10 cellular contexts compared by ENCODE assay signal in genomic region chr3:105824129-105824528, GRCh38. TPM values are rescaled to one million over a fixed set of nuclear protein-coding genes. Genes with fewer than 3 reads are reported as not detected.
DNase-seq lines count a peak whose midpoint lies in the region; ATAC-seq, FAIRE-seq and TF ChIP-seq lines count a peak whose summit lies in the region.
"Had no signal": no experiment of that assay in that cellular context is flagged by ENCODE, and none has a peak within 500 bp of the region (broad histone marks: within the 10 kb centered on the region; RNA-seq: fewer than 3 reads in every experiment).

No MANE protein-coding gene starts in this region.

- POLR2A ChIA-PET in PC-9 (lab: Charles Lee; ENCODE audit: unreplicated experiment): interaction anchor here (0.5 kb wide), 1 partner anchor 20 kb away, joined by 7 read pairs; no protein-coding TSS in a partner anchor

- FAIRE-seq in GM12891 (lab: Jason Lieb, UNC): peak; percentile 78

- H3K36me3 ChIP-seq in PC-9 (ENCODE audit: low read depth) (0 out of 2 replicates have a peak, but pooled peaks cover 5% of the 10 kb centered on the region), psoas muscle (ENCODE audit: insufficient read depth in 1 of 2, low read depth in 1 of 2) (no peaks in the 10 kb centered on the region)

- no peaks in the 10 kb centered on the region for H4K20me1 ChIP-seq in PC-9 (ENCODE audit: insufficient read depth)

- CTCF ChIA-PET in PC-9 (lab: Charles Lee): no interaction called here

- BruUV-seq in PC-9 (replicated peaks; lab: Mats Ljungman, UMichigan): no TSS peak

- H3K9me2 ChIP-seq in PC-9 (ENCODE audit: insufficient read depth): no peaks in the 10 kb centered on the region

- peak overlapping the region; percentile 2; the same call in 1 of the 2 replicates for H3K4me2 ChIP-seq in PC-9

- H3K27me3 ChIP-seq in PC-9 (ENCODE audit: insufficient read depth, low read depth) (no peaks in the 10 kb centered on the region), psoas muscle (ENCODE audit: insufficient read depth in 3 of 3, low read length in 2 of 3) (no peaks in the 10 kb centered on the region)

- H3K27ac ChIP-seq in PC-9 (0 out of 2 replicates have a peak overlapping the region, but pooled peaks have one; percentile 9), psoas muscle (peak overlapping the region; percentile 59)

- intact Hi-C loops in PC-9 (cut with micrococcal nuclease; ENCODE audit: unreplicated experiment): no loop called here
- intact Hi-C loops in psoas muscle (cut with DNase I): no loop called here

- H3K4me3 ChIP-seq in PC-9: no peak overlapping the region
- no peak overlapping the region for H3K4me3 ChIP-seq in psoas muscle

- no peak for ATAC-seq in effector memory CD8-positive, alpha-beta T cell (replicated peaks)
- ATAC-seq in psoas muscle (no peak), GM18502 (IDR thresholded peaks at IDR 0.05; ENCODE audit: poor library complexity, unreplicated experiment) (no peak), HG02588 (IDR thresholded peaks at IDR 0.05; ENCODE audit: unreplicated experiment) (no peak), HG03159 (IDR thresholded peaks at IDR 0.05; ENCODE audit: unreplicated experiment) (no peak)

- peak overlapping the region; percentile 70 to 87 for H3K27ac Mint-ChIP-seq in effector memory CD8-positive, alpha-beta T cell

- WGBS in psoas muscle, 3 donors: 94 to 99% (median 94%) methylated on average over 2 of the region's 2 CpGs

- no peaks in the 10 kb centered on the region for H3K9me3 Mint-ChIP-seq in effector memory CD8-positive, alpha-beta T cell

- no peaks in the 10 kb centered on the region for H3K27me3 Mint-ChIP-seq in effector memory CD8-positive, alpha-beta T cell

- H3K36me3 Mint-ChIP-seq in effector memory CD8-positive, alpha-beta T cell (ENCODE audit: insufficient read depth): peaks cover 29% of the 10 kb centered on the region

- H3K4me1 ChIP-seq in PC-9 (replicated peaks; ENCODE audit: insufficient read depth) (peaks cover 16% of the 10 kb centered on the region), psoas muscle (peaks cover 55% of the 10 kb centered on the region)

- no peak for TF ChIP-seq CTCF in PC-9 (conservative IDR thresholded peaks at IDR 0.05)
- TF ChIP-seq CTCF in psoas muscle (IDR thresholded peaks at IDR 0.05): no peak

- no peak for DNase-seq in GM12891 (ENCODE audit: insufficient read length, low spot score)
- no peak for DNase-seq in PC-9
- no peak for DNase-seq in effector memory CD8-positive, alpha-beta T cell
- DNase-seq in psoas muscle: no peak
- DNase-seq in HT-29 (ENCODE audit: low spot score): no peak
- DNase-seq: KBM-7, SHP77 had no signal

- H3K9me3 ChIP-seq in PC-9 (ENCODE audit: insufficient read depth, low read depth) (no peaks in the 10 kb centered on the region; the same call in 1 of the 2 replicates), psoas muscle (no peaks in the 10 kb centered on the region)

- peaks cover 8% of the 10 kb centered on the region; the same call in 1 of the 2 replicates for H3F3A ChIP-seq in PC-9 (ENCODE audit: insufficient read depth, low read depth)

- peaks cover 51 to 74% of the 10 kb centered on the region in 2 donors for H3K4me1 Mint-ChIP-seq in effector memory CD8-positive, alpha-beta T cell (ENCODE audit: low read depth in 2 of 2)

- H3K4me3 Mint-ChIP-seq in effector memory CD8-positive, alpha-beta T cell: peak overlapping the region in 1 of 2 donors; percentile 44

- H2AFZ ChIP-seq in PC-9: no peak overlapping the region

- peak; percentile 41 for TF ChIP-seq POLR2A in GM12891 (IDR thresholded peaks at IDR 0.05; ENCODE audit: low read depth, low read length)

- no peaks in the 10 kb centered on the region for H3K79me2 ChIP-seq in PC-9 (ENCODE audit: low read depth)

TF ChIP-seq in GM12891, 5 proteins besides CTCF, POLR2A, EP300 and RAD21:
- TF ChIP-seq POLR2AphosphoS5 (IDR thresholded peaks at IDR 0.05; ENCODE audit: low read depth, low read length) (peak; percentile 59), POU2F2 (IDR thresholded peaks at IDR 0.05; ENCODE audit: low read depth, low read length) (no peak), SPI1 (IDR thresholded peaks at IDR 0.05; ENCODE audit: low read depth, low read length) (no peak), PAX5 (IDR thresholded peaks at IDR 0.05; ENCODE audit: insufficient read depth, low read length, severe bottlenecking) (no peak)

RNA-seq across cellular contexts. Expression of gene CBLB, which starts 44.7 kb away (rescaled TPM):
- 27.6 TPM for polyA plus RNA-seq in GM12891 (2012; ENCODE audit: low read depth, missing spikeins)
- 29.8 and 44.0 TPM in 2 replicates for total RNA-seq in PC-9 (2021)
- total RNA-seq in psoas muscle: 10 to 100 TPM; 12.1 to 18.2 (median 14.9) TPM
- 10 to 100 TPM in 1 of 3 donors, 1 to 10 TPM in 2; 4.2 to 11.5 (median 9.4) TPM for polyA plus RNA-seq in psoas muscle
- 3.8 and 8.3 TPM in 2 replicates for total RNA-seq in HT-29 (2014; rRNA removed; shearing (Covaris generic))
